In the genomic region with DNA sequence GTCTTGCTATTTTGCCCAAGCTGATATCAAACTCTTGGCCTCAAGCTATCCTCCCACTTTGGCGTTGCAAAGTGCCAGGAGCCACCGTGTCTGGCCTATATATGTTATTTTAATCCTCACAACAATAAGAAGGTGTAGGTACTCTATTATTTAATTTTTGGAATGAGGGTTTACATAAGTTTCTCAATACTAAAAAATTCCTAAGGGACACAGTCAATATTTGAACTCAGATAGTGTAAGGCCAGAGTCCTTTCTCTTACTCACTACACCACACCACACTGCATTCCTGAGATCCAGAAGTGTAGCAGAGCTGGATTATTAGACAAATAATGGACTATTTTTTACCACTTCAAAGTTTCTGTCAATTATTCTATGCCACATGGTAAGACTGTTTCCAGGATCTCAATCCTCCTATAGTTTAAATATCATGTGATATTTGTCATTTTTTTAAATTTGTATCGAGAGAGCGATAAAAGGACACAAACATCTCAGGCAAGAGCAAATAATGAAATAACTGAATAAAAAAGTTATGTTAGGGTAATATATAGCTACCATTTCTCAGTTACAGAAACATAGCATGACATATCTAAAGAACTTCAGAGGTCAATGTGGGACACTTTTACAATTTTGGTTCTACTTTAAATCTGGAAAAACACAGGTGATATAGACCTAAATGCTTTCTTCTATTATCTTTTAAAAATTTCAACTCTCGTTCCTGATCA, we compare ENCODE assay signal across 1 cellular context.
TF ChIP-seq lines count a peak whose summit lies in the region.

No MANE protein-coding gene starts in this region.

TF ChIP-seq in HepG2, 621 proteins besides CTCF, POLR2A, EP300 and RAD21 (continued from another document and continues in another):
- TF ChIP-seq ZBTB33 (CRISPR knock-in tag; IDR thresholded peaks at IDR 0.05) = no peak
- TF ChIP-seq ZNF839 (CRISPR knock-in tag; IDR thresholded peaks at IDR 0.05; ENCODE audit: borderline replicate concordance) = no peak
- TF ChIP-seq, protein P1, sequence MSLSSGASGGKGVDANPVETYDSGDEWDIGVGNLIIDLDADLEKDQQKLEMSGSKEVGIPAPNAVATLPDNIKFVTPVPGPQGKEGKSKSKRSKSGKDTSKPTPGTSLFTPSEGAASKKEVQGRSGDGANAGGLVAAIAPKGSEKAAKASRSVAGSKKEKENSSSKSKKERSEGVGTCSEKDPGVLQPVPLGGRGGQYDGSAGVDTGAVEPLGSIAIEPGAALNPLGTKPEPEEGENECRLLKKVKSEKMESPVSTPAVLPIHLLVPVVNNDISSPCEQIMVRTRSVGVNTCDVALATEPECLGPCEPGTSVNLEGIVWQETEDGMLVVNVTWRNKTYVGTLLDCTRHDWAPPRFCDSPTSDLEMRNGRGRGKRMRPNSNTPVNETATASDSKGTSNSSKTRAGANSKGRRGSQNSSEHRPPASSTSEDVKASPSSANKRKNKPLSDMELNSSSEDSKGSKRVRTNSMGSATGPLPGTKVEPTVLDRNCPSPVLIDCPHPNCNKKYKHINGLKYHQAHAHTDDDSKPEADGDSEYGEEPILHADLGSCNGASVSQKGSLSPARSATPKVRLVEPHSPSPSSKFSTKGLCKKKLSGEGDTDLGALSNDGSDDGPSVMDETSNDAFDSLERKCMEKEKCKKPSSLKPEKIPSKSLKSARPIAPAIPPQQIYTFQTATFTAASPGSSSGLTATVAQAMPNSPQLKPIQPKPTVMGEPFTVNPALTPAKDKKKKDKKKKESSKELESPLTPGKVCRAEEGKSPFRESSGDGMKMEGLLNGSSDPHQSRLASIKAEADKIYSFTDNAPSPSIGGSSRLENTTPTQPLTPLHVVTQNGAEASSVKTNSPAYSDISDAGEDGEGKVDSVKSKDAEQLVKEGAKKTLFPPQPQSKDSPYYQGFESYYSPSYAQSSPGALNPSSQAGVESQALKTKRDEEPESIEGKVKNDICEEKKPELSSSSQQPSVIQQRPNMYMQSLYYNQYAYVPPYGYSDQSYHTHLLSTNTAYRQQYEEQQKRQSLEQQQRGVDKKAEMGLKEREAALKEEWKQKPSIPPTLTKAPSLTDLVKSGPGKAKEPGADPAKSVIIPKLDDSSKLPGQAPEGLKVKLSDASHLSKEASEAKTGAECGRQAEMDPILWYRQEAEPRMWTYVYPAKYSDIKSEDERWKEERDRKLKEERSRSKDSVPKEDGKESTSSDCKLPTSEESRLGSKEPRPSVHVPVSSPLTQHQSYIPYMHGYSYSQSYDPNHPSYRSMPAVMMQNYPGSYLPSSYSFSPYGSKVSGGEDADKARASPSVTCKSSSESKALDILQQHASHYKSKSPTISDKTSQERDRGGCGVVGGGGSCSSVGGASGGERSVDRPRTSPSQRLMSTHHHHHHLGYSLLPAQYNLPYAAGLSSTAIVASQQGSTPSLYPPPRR (CRISPR knock-in tag; IDR thresholded peaks at IDR 0.05; ENCODE audit: borderline replicate concordance) = peak; percentile 94
- no peak for TF ChIP-seq ZNF788 (CRISPR knock-in tag; IDR thresholded peaks at IDR 0.05; ENCODE audit: borderline replicate concordance)
- no peak for TF ChIP-seq ZBTB21 (CRISPR knock-in tag; IDR thresholded peaks at IDR 0.05)
- TF ChIP-seq, protein P2, sequence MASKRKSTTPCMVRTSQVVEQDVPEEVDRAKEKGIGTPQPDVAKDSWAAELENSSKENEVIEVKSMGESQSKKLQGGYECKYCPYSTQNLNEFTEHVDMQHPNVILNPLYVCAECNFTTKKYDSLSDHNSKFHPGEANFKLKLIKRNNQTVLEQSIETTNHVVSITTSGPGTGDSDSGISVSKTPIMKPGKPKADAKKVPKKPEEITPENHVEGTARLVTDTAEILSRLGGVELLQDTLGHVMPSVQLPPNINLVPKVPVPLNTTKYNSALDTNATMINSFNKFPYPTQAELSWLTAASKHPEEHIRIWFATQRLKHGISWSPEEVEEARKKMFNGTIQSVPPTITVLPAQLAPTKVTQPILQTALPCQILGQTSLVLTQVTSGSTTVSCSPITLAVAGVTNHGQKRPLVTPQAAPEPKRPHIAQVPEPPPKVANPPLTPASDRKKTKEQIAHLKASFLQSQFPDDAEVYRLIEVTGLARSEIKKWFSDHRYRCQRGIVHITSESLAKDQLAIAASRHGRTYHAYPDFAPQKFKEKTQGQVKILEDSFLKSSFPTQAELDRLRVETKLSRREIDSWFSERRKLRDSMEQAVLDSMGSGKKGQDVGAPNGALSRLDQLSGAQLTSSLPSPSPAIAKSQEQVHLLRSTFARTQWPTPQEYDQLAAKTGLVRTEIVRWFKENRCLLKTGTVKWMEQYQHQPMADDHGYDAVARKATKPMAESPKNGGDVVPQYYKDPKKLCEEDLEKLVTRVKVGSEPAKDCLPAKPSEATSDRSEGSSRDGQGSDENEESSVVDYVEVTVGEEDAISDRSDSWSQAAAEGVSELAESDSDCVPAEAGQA (IDR thresholded peaks at IDR 0.05; ENCODE audit: low read depth) = no peak
- TF ChIP-seq, protein P2 (CRISPR knock-in tag; IDR thresholded peaks at IDR 0.05; ENCODE audit: borderline replicate concordance) = no peak
- no peak for TF ChIP-seq ZFP36 (IDR thresholded peaks at IDR 0.05; ENCODE audit: borderline replicate concordance, low read depth, low read length, partially characterized antibody)
- TF ChIP-seq MED1 (CRISPR knock-in tag; IDR thresholded peaks at IDR 0.05) = peak; percentile 90
- no peak for TF ChIP-seq GTF3A (CRISPR knock-in tag; conservative IDR thresholded peaks at IDR 0.05)
- TF ChIP-seq TOE1 (CRISPR knock-in tag; IDR thresholded peaks at IDR 0.05) = no peak
- no peak for TF ChIP-seq ZNF280D (CRISPR knock-in tag; IDR thresholded peaks at IDR 0.05)
- TF ChIP-seq ZSCAN25 (CRISPR knock-in tag; IDR thresholded peaks at IDR 0.05) = no peak
- peak; percentile 65; the same call in 1 of the 2 replicates for TF ChIP-seq ZBTB7B (CRISPR knock-in tag; IDR thresholded peaks at IDR 0.05)
- peak; percentile 41; the same call in 1 of the 2 replicates for TF ChIP-seq ZNF136 (CRISPR knock-in tag; IDR thresholded peaks at IDR 0.05; ENCODE audit: low read depth)
- TF ChIP-seq NFIC (IDR thresholded peaks at IDR 0.05; ENCODE audit: low read length) = peak; percentile 98
- peak; percentile 81 for TF ChIP-seq JUNB (CRISPR knock-in tag; IDR thresholded peaks at IDR 0.05; ENCODE audit: borderline replicate concordance)
- TF ChIP-seq IRF1 (CRISPR knock-in tag; IDR thresholded peaks at IDR 0.05; ENCODE audit: low read depth) = no peak
- no peak for TF ChIP-seq ZNF703 (CRISPR knock-in tag; IDR thresholded peaks at IDR 0.05; ENCODE audit: borderline replicate concordance)
- no peak for TF ChIP-seq KLF15 (CRISPR knock-in tag; IDR thresholded peaks at IDR 0.05; ENCODE audit: borderline replicate concordance)
- no peak for TF ChIP-seq PCBP1 (IDR thresholded peaks at IDR 0.05; ENCODE audit: borderline replicate concordance, low read depth, low read length)
- peak; percentile 67; the same call in 1 of the 2 replicates for TF ChIP-seq JUND (CRISPR knock-in tag; IDR thresholded peaks at IDR 0.05)
- no peak; the same call in 1 of the 2 replicates for TF ChIP-seq ZNF607 (CRISPR knock-in tag; IDR thresholded peaks at IDR 0.05; ENCODE audit: borderline replicate concordance)
- no peak for TF ChIP-seq ZNF468 (CRISPR knock-in tag; IDR thresholded peaks at IDR 0.05)
- no peak for TF ChIP-seq ZNF589 (CRISPR knock-in tag; conservative IDR thresholded peaks at IDR 0.05)
- no peak for TF ChIP-seq TAF1 (CRISPR knock-in tag; IDR thresholded peaks at IDR 0.05)
- TF ChIP-seq NCOA1 (CRISPR knock-in tag; IDR thresholded peaks at IDR 0.05) = no peak
- TF ChIP-seq SNRNP70 (IDR thresholded peaks at IDR 0.05; ENCODE audit: low read depth, low read length) = no peak
- TF ChIP-seq MIER2 (CRISPR knock-in tag; IDR thresholded peaks at IDR 0.05) = peak; percentile 46
- TF ChIP-seq RAD51 (IDR thresholded peaks at IDR 0.05; ENCODE audit: borderline replicate concordance) = no peak
- TF ChIP-seq MAX (IDR thresholded peaks at IDR 0.05) = peak; percentile 61
- TF ChIP-seq, protein P3, sequence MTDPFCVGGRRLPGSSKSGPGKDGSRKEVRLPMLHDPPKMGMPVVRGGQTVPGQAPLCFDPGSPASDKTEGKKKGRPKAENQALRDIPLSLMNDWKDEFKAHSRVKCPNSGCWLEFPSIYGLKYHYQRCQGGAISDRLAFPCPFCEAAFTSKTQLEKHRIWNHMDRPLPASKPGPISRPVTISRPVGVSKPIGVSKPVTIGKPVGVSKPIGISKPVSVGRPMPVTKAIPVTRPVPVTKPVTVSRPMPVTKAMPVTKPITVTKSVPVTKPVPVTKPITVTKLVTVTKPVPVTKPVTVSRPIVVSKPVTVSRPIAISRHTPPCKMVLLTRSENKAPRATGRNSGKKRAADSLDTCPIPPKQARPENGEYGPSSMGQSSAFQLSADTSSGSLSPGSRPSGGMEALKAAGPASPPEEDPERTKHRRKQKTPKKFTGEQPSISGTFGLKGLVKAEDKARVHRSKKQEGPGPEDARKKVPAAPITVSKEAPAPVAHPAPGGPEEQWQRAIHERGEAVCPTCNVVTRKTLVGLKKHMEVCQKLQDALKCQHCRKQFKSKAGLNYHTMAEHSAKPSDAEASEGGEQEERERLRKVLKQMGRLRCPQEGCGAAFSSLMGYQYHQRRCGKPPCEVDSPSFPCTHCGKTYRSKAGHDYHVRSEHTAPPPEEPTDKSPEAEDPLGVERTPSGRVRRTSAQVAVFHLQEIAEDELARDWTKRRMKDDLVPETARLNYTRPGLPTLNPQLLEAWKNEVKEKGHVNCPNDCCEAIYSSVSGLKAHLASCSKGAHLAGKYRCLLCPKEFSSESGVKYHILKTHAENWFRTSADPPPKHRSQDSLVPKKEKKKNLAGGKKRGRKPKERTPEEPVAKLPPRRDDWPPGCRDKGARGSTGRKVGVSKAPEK (CRISPR knock-in tag; IDR thresholded peaks at IDR 0.05; ENCODE audit: borderline replicate concordance) = no peak
- no peak for TF ChIP-seq ZMAT3 (CRISPR knock-in tag; conservative IDR thresholded peaks at IDR 0.05)
- TF ChIP-seq ZNF768 (CRISPR knock-in tag; IDR thresholded peaks at IDR 0.05) = no peak
- TF ChIP-seq MED8 (CRISPR knock-in tag; IDR thresholded peaks at IDR 0.05; ENCODE audit: insufficient replicate concordance) = no peak
- no peak for TF ChIP-seq ZNF383 (CRISPR knock-in tag; IDR thresholded peaks at IDR 0.05; ENCODE audit: borderline replicate concordance)
